Comparison of ENCODE assay signal across 1 cellular context in the genomic region with DNA sequence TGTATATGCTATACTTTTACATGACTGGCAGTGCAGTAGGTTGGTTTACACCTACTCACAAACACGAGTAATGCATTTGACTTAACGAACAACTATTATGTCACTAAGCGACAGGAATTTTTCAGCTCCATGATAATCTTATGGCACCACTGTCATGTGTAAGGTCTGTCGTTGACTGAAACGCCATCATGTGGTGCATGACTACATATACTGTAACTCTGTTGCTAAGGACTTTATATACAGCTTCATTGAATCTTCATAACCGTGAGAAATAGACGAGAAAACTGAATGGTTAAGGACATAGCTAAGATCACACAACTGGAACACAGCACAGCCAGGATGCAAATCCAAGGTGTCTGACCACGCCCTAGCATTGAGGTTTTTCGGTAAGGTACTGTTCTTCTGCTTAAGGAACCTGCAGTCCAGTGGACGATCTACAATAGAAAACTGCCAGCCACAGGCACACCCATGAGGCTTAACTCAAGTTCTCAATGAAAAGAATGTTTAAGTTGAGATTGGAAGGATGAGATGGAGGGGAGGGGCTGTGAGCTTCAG.
TF ChIP-seq lines count a peak whose summit lies in the region.

No MANE protein-coding gene starts in this region.

TF ChIP-seq in K562, 482 proteins besides CTCF, POLR2A, EP300 and RAD21 (continues in another document):
- TF ChIP-seq, protein P1, sequence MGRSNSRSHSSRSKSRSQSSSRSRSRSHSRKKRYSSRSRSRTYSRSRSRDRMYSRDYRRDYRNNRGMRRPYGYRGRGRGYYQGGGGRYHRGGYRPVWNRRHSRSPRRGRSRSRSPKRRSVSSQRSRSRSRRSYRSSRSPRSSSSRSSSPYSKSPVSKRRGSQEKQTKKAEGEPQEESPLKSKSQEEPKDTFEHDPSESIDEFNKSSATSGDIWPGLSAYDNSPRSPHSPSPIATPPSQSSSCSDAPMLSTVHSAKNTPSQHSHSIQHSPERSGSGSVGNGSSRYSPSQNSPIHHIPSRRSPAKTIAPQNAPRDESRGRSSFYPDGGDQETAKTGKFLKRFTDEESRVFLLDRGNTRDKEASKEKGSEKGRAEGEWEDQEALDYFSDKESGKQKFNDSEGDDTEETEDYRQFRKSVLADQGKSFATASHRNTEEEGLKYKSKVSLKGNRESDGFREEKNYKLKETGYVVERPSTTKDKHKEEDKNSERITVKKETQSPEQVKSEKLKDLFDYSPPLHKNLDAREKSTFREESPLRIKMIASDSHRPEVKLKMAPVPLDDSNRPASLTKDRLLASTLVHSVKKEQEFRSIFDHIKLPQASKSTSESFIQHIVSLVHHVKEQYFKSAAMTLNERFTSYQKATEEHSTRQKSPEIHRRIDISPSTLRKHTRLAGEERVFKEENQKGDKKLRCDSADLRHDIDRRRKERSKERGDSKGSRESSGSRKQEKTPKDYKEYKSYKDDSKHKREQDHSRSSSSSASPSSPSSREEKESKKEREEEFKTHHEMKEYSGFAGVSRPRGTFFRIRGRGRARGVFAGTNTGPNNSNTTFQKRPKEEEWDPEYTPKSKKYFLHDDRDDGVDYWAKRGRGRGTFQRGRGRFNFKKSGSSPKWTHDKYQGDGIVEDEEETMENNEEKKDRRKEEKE (IDR thresholded peaks at IDR 0.05; ENCODE audit: borderline replicate concordance in 1 of 2, control insufficient read depth in 1 of 2, low read depth in 2 of 2, low read length in 1 of 2) = no peak
- TF ChIP-seq RHOXF2B (CRISPR knock-in tag; conservative IDR thresholded peaks at IDR 0.05) = no peak
- no peak for TF ChIP-seq GTF2F1 (IDR thresholded peaks at IDR 0.05; ENCODE audit: low read depth, low read length)
- TF ChIP-seq KDM4B (IDR thresholded peaks at IDR 0.05; ENCODE audit: borderline replicate concordance in 2 of 2, low read depth in 1 of 2) = no peak
- peak; percentile 68; the same call in 1 of the 2 replicates for TF ChIP-seq FOXJ2 (tag; IDR thresholded peaks at IDR 0.05)
- TF ChIP-seq MEIS2 (IDR thresholded peaks at IDR 0.05; ENCODE audit: partially characterized antibody) = peak; percentile 11
- no peak for TF ChIP-seq DPF2 (IDR thresholded peaks at IDR 0.05)
- no peak for TF ChIP-seq SMC3 (conservative IDR thresholded peaks at IDR 0.05; ENCODE audit: insufficient read depth, low read depth, low read length)
- TF ChIP-seq RBM15 (IDR thresholded peaks at IDR 0.05; ENCODE audit: insufficient read depth, low read length) = no peak
- peak in 1 of 2 experiments; percentile 22; a peak in 1 of 4 replicates for TF ChIP-seq MNT (conservative IDR thresholded peaks at IDR 0.05)
- TF ChIP-seq AFF4 (CRISPR knock-in tag; IDR thresholded peaks at IDR 0.05) = no peak
- no peak for TF ChIP-seq MAFF (IDR thresholded peaks at IDR 0.05; ENCODE audit: low read length)
- 0 out of 2 replicates have a peak, but pooled peaks have one; percentile 28 for TF ChIP-seq CREM (IDR thresholded peaks at IDR 0.05; ENCODE audit: low read depth)
- TF ChIP-seq ZNF668 (CRISPR knock-in tag; IDR thresholded peaks at IDR 0.05) = no peak
- no peak for TF ChIP-seq JUN (IDR thresholded peaks at IDR 0.05; ENCODE audit: borderline replicate concordance, low read depth, low read length)
- TF ChIP-seq JUN (CRISPR knock-in tag; IDR thresholded peaks at IDR 0.05; ENCODE audit: borderline replicate concordance) = no peak
- TF ChIP-seq SIN3A (IDR thresholded peaks at IDR 0.05; ENCODE audit: borderline replicate concordance in 2 of 2, control insufficient read depth in 1 of 2, low read depth in 2 of 2, low read length in 2 of 2) = no peak
- TF ChIP-seq ZNF77 (CRISPR knock-in tag; IDR thresholded peaks at IDR 0.05) = no peak
- no peak for TF ChIP-seq SP1 (CRISPR knock-in tag; IDR thresholded peaks at IDR 0.05)
- TF ChIP-seq ZNF699 (CRISPR knock-in tag; IDR thresholded peaks at IDR 0.05; ENCODE audit: insufficient replicate concordance) = no peak
- no peak for TF ChIP-seq RBM22 (IDR thresholded peaks at IDR 0.05; ENCODE audit: low read depth, low read length, poor library complexity, severe bottlenecking)
- TF ChIP-seq, protein P2, sequence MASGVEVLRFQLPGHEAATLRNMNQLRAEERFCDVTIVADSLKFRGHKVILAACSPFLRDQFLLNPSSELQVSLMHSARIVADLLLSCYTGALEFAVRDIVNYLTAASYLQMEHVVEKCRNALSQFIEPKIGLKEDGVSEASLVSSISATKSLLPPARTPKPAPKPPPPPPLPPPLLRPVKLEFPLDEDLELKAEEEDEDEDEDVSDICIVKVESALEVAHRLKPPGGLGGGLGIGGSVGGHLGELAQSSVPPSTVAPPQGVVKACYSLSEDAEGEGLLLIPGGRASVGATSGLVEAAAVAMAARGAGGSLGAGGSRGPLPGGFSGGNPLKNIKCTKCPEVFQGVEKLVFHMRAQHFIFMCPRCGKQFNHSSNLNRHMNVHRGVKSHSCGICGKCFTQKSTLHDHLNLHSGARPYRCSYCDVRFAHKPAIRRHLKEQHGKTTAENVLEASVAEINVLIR (CRISPR knock-in tag; IDR thresholded peaks at IDR 0.05) = no peak
- TF ChIP-seq, protein P3, sequence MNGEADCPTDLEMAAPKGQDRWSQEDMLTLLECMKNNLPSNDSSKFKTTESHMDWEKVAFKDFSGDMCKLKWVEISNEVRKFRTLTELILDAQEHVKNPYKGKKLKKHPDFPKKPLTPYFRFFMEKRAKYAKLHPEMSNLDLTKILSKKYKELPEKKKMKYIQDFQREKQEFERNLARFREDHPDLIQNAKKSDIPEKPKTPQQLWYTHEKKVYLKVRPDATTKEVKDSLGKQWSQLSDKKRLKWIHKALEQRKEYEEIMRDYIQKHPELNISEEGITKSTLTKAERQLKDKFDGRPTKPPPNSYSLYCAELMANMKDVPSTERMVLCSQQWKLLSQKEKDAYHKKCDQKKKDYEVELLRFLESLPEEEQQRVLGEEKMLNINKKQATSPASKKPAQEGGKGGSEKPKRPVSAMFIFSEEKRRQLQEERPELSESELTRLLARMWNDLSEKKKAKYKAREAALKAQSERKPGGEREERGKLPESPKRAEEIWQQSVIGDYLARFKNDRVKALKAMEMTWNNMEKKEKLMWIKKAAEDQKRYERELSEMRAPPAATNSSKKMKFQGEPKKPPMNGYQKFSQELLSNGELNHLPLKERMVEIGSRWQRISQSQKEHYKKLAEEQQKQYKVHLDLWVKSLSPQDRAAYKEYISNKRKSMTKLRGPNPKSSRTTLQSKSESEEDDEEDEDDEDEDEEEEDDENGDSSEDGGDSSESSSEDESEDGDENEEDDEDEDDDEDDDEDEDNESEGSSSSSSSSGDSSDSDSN (IDR thresholded peaks at IDR 0.05; ENCODE audit: borderline replicate concordance in 1 of 2, low read depth in 2 of 2, low read length in 2 of 2) = no peak
- TF ChIP-seq IRF1 (CRISPR knock-in tag; IDR thresholded peaks at IDR 0.05; ENCODE audit: borderline replicate concordance) = no peak
- no peak for TF ChIP-seq SMARCA5 (IDR thresholded peaks at IDR 0.05)
- TF ChIP-seq, protein P4, sequence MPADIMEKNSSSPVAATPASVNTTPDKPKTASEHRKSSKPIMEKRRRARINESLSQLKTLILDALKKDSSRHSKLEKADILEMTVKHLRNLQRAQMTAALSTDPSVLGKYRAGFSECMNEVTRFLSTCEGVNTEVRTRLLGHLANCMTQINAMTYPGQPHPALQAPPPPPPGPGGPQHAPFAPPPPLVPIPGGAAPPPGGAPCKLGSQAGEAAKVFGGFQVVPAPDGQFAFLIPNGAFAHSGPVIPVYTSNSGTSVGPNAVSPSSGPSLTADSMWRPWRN (IDR thresholded peaks at IDR 0.05; ENCODE audit: low read depth) = no peak
- TF ChIP-seq ZNF431 (CRISPR knock-in tag; IDR thresholded peaks at IDR 0.05) = no peak
- TF ChIP-seq YBX1 (IDR thresholded peaks at IDR 0.05) = no peak
- TF ChIP-seq YY1 (IDR thresholded peaks at IDR 0.05; ENCODE audit: borderline replicate concordance in 1 of 3, control insufficient read depth in 1 of 3, extremely low read depth in 1 of 3, insufficient read depth in 3 of 3, insufficient read length in 1 of 3, insufficient replicate concordance in 2 of 3, low read depth in 1 of 3, low read length in 2 of 3) = no peak
- no peak for TF ChIP-seq ERF (CRISPR knock-in tag; IDR thresholded peaks at IDR 0.05)
- TF ChIP-seq SIX5 (IDR thresholded peaks at IDR 0.05; ENCODE audit: borderline replicate concordance in 1 of 2, insufficient read depth in 1 of 2, low read depth in 1 of 2, low read length in 2 of 2) = no peak
- no peak for TF ChIP-seq ZNF79 (CRISPR knock-in tag; IDR thresholded peaks at IDR 0.05; ENCODE audit: low read depth)
- no peak for TF ChIP-seq E4F1 (CRISPR knock-in tag; IDR thresholded peaks at IDR 0.05; ENCODE audit: borderline replicate concordance)
- TF ChIP-seq, protein P5, sequence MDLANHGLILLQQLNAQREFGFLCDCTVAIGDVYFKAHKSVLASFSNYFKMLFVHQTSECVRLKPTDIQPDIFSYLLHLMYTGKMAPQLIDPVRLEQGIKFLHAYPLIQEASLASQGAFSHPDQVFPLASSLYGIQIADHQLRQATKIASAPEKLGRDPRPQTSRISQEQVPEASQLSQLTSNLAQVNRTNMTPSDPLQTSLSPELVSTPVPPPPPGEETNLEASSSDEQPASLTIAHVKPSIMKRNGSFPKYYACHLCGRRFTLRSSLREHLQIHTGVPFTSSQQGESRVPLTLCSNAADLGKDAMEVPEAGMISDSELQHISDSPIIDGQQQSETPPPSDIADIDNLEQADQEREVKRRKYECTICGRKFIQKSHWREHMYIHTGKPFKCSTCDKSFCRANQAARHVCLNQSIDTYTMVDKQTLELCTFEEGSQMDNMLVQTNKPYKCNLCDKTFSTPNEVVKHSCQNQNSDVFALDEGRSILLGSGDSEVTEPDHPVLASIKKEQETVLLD (IDR thresholded peaks at IDR 0.05) = no peak
- TF ChIP-seq SETDB1 (IDR thresholded peaks at IDR 0.05; ENCODE audit: low read length) = no peak
- TF ChIP-seq NFXL1 (CRISPR knock-in tag; IDR thresholded peaks at IDR 0.05) = no peak
- no peak for TF ChIP-seq HCFC1 (IDR thresholded peaks at IDR 0.05; ENCODE audit: low read depth, low read length)
- TF ChIP-seq HDAC1 (IDR thresholded peaks at IDR 0.05) = no peak
- TF ChIP-seq RNF2 (IDR thresholded peaks at IDR 0.05) = no peak
- no peak for TF ChIP-seq MAFG (tag; conservative IDR thresholded peaks at IDR 0.05)
- TF ChIP-seq MYC (IDR thresholded peaks at IDR 0.05; ENCODE audit: low read depth, low read length) = 0 out of 2 replicates have a peak, but pooled peaks have one; percentile 16
- no peak for TF ChIP-seq MYC (CRISPR knock-in tag; IDR thresholded peaks at IDR 0.05; ENCODE audit: borderline replicate concordance, low read depth)
